In the genomic region with DNA sequence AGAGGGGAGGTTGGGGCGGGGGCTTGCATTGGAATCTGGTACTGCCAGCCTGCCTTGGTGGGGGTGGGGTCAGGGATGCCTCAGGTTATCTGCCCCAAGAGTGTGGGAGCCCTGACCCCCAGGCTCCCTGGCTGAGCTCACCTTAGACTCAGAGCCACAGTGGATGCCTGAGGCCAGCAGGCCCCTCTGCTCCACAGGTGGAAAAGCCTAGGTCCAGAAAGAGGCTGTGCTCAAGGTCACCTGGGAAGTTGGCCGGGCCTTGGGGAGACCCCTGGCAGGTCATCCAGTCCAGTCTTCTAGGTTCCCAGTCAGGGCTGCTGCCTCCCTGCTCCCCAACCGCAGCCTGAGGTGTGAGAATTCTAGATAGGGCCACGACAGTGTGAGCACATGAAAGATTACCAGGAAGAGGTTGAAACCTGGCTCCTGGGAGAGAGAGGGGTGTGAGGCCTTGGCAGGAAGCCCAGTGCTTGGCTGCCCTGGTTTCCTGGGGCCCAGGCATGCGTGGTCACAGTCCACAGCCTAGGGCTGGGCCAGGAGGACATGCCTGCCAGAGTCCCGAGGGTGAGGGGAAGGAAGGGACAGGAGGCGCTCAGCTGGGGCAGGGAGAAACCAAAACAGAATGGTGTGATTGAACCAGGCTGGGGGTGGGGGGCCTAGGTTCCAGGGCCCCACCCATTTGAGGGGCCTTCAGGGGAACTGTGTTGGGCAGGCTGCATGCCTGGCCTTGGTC, we compare ENCODE assay signal across 9 cellular contexts. TPM values are rescaled to one million over a fixed set of nuclear protein-coding genes. Genes with fewer than 3 reads are reported as not detected.
DNase-seq lines count a peak whose midpoint lies in the region; TF ChIP-seq lines count a peak whose summit lies in the region.
"Had no signal": no experiment of that assay in that cellular context is flagged by ENCODE, and none has a peak within 500 bp of the region (broad histone marks: within the 10 kb centered on the region; RNA-seq: fewer than 3 reads in every experiment).

No MANE protein-coding gene starts in this region.

- H3K27me3 Mint-ChIP-seq in activated naive CD4-positive, alpha-beta T cell treated with anti-CD3 and anti-CD28 coated beads for 36 hours (ENCODE audit: low read depth): no peaks in the 10 kb centered on the region
- H3K27me3 Mint-ChIP-seq in osteocyte (ENCODE audit: unreplicated experiment): no peaks in the 10 kb centered on the region
- H3K27me3 Mint-ChIP-seq: activated B cell treated with CpG ODN at 0.5 μM for 24 hours had no signal

- no peak overlapping the region for H3K4me3 ChIP-seq in fibroblast of mammary gland (ENCODE audit: control insufficient read depth, low read depth, low read length)

- TF ChIP-seq CTCF in fibroblast of mammary gland (conservative IDR thresholded peaks at IDR 0.05; ENCODE audit: control insufficient read depth, insufficient read depth, low read depth, low read length): no peak
- TF ChIP-seq CTCF in osteocyte (IDR thresholded peaks at IDR 0.05): no peak

- DNase-seq in activated naive CD4-positive, alpha-beta T cell treated with anti-CD3 and anti-CD28 coated beads for 36 hours: peak; percentile 25
- no peak for DNase-seq in activated naive CD4-positive, alpha-beta T cell (lab: John Stamatoyannopoulos, UW)
- DNase-seq in SKM-1 treated with dmso at 0.1 percent for 144 hours (lab: John Stamatoyannopoulos, UW; ENCODE audit: unreplicated experiment) (peak; percentile 33), fibroblast of mammary gland (ENCODE audit: low read depth) (peak; percentile 26), osteocyte (ENCODE audit: extremely low spot score, unreplicated experiment) (no peak), NCI-H128 (lab: John Stamatoyannopoulos, UW; ENCODE audit: unreplicated experiment) (no peak), NCI-H774 (lab: John Stamatoyannopoulos, UW) (no peak)
- no peak for DNase-seq in stimulated activated naive CD4-positive, alpha-beta T cell (lab: John Stamatoyannopoulos, UW)
- DNase-seq: activated B cell treated with CpG ODN at 0.5 μM for 24 hours had no signal

- H3K4me3 Mint-ChIP-seq in activated naive CD4-positive, alpha-beta T cell treated with anti-CD3 and anti-CD28 coated beads for 36 hours: no peak overlapping the region
- H3K4me3 Mint-ChIP-seq in osteocyte (ENCODE audit: unreplicated experiment): no peak overlapping the region
- H3K4me3 Mint-ChIP-seq: activated B cell treated with CpG ODN at 0.5 μM for 24 hours had no signal

- H3K36me3 Mint-ChIP-seq in activated naive CD4-positive, alpha-beta T cell treated with anti-CD3 and anti-CD28 coated beads for 36 hours (ENCODE audit: low read depth): peaks cover 2% of the 10 kb centered on the region
- H3K36me3 Mint-ChIP-seq in osteocyte (ENCODE audit: unreplicated experiment): peaks cover 4% of the 10 kb centered on the region

- no peaks in the 10 kb centered on the region for H3K9me3 Mint-ChIP-seq in activated naive CD4-positive, alpha-beta T cell treated with anti-CD3 and anti-CD28 coated beads for 36 hours
- no peaks in the 10 kb centered on the region for H3K9me3 Mint-ChIP-seq in osteocyte (ENCODE audit: unreplicated experiment)
- H3K9me3 Mint-ChIP-seq: activated B cell treated with CpG ODN at 0.5 μM for 24 hours had no signal

- no peak overlapping the region for H3K27ac Mint-ChIP-seq in activated naive CD4-positive, alpha-beta T cell treated with anti-CD3 and anti-CD28 coated beads for 36 hours
- peak overlapping the region; percentile 71 for H3K27ac Mint-ChIP-seq in osteocyte (ENCODE audit: unreplicated experiment)
- H3K27ac Mint-ChIP-seq: activated B cell treated with CpG ODN at 0.5 μM for 24 hours had no signal

- peaks cover 19% of the 10 kb centered on the region for H3K4me1 Mint-ChIP-seq in activated naive CD4-positive, alpha-beta T cell treated with anti-CD3 and anti-CD28 coated beads for 36 hours (ENCODE audit: low read depth)
- H3K4me1 Mint-ChIP-seq in osteocyte (ENCODE audit: unreplicated experiment): peaks cover 41% of the 10 kb centered on the region

- CTCF ChIA-PET in activated naive CD4-positive, alpha-beta T cell treated with anti-CD3 and anti-CD28 coated beads for 36 hours (lab: Charles Lee): interaction anchor here (0.8 to 1.7 kb wide), 5 partner anchors 10 to 172 kb away, joined by 3 to 11 read pairs (median 5); no protein-coding TSS in a partner anchor

- intact Hi-C loops in activated naive CD4-positive, alpha-beta T cell treated with anti-CD3 and anti-CD28 coated beads for 36 hours (cut with micrococcal nuclease): loop anchor here (5.0 kb wide), 3 partner anchors 167 to 407 kb away; no protein-coding TSS in a partner anchor

RNA-seq across cellular contexts. Expression of gene HDAC11, which starts 4.9 kb away (rescaled TPM):
- total RNA-seq in activated naive CD4-positive, alpha-beta T cell treated with anti-CD3 and anti-CD28 coated beads for 36 hours: 1 to 10 TPM; 1.6 to 2.4 TPM
- total RNA-seq in osteocyte: 11.9 and 13.7 TPM in 2 replicates

Comparison
In these comparisons a context has a peak if more than half of its experiments do, and no peak if none do; other contexts are left out.
1. DNase-seq: peak in activated naive CD4-positive, alpha-beta T cell treated with anti-CD3 and anti-CD28 coated beads for 36 hours (single experiment), SKM-1 treated with dmso at 0.1 percent for 144 hours (single experiment) and fibroblast of mammary gland (single experiment); none in activated naive CD4-positive, alpha-beta T cell (0 of 4), osteocyte (single experiment), NCI-H128 (single experiment), NCI-H774 (single experiment) and stimulated activated naive CD4-positive, alpha-beta T cell (0 of 6).